9 cellular contexts compared by ENCODE assay signal in the genomic region with DNA sequence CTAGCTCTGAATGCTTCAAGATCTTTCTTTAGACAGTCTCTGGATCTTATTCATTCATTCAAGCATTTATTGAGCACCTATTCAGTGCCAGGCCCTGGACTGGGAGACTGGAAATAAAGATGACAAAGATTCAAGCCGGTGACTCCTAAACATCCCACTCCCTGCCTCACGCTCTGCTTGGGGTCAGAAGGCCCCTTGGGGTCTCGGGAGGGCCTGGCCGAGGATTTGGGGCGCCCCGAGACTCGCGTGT. TPM values are rescaled to one million over a fixed set of nuclear protein-coding genes. Genes with fewer than 3 reads are reported as not detected.
DNase-seq lines count a peak whose midpoint lies in the region; ATAC-seq and TF ChIP-seq lines count a peak whose summit lies in the region.
"Had no signal": no experiment of that assay in that cellular context is flagged by ENCODE, and none has a peak within 500 bp of the region (broad histone marks: within the 10 kb centered on the region; RNA-seq: fewer than 3 reads in every experiment).

No MANE protein-coding gene starts in this region.

- TF ChIP-seq EP300 in transverse colon (IDR thresholded peaks at IDR 0.05; ENCODE audit: low read depth): no peak

- peak overlapping the region; percentile 78 to 86 (median 79) for H3K4me3 Mint-ChIP-seq in brain

- peak overlapping the region in 3 of 5 experiments; percentile 63 to 88 (median 87) for H3K27ac Mint-ChIP-seq in brain

- H3K9me3 ChIP-seq in heart left ventricle (no peaks in the 10 kb centered on the region), mononuclear cell (ENCODE audit: low read depth, low read length) (no peaks in the 10 kb centered on the region), transverse colon (no peaks in the 10 kb centered on the region)

- no peaks in the 10 kb centered on the region for H3K9me3 Mint-ChIP-seq in brain

- 8 to 11% (median 8%) methylated on average over 7 to 8 of the region's 8 CpGs for WGBS in heart left ventricle, 4 donors
- 16% methylated on average over 8 of the region's 8 CpGs; no CpG with 5 or more reads in 1 of the 2 donors for WGBS in transverse colon (ENCODE audit: low coverage in 1 of 2), 2 donors

- H3K27me3 ChIP-seq in heart left ventricle: peaks cover 8 to 52% (median 26%) of the 10 kb centered on the region in 9 donors
- H3K27me3 ChIP-seq in mononuclear cell (ENCODE audit: insufficient read depth, low read length): peaks cover 12% of the 10 kb centered on the region
- H3K27me3 ChIP-seq in transverse colon: peaks cover 48% of the 10 kb centered on the region

- peaks cover 4% of the 10 kb centered on the region for H3K36me3 Mint-ChIP-seq in brain

- H3K27ac ChIP-seq in heart left ventricle (peak overlapping the region in 5 of 12 donors; percentile 26 to 68 (median 64)), transverse colon (no peak overlapping the region)

- H3K36me3 ChIP-seq in heart left ventricle (no peaks in the 10 kb centered on the region), transverse colon (no peaks in the 10 kb centered on the region)

- ATAC-seq in heart left ventricle (no peak), Right ventricle myocardium superior (ENCODE audit: poor library complexity) (no peak), GM18870 (IDR thresholded peaks at IDR 0.05; ENCODE audit: unreplicated experiment) (no peak)

- TF ChIP-seq CTCF in heart left ventricle (IDR thresholded peaks at IDR 0.05) (no peak), brain (conservative IDR thresholded peaks at IDR 0.05) (no peak), transverse colon (IDR thresholded peaks at IDR 0.05) (no peak)

- peaks cover 32% of the 10 kb centered on the region for H3K27me3 Mint-ChIP-seq in brain

- H3K4me3 ChIP-seq in heart left ventricle: peak overlapping the region; percentile 45 to 71 (median 64)
- H3K4me3 ChIP-seq in mononuclear cell (ENCODE audit: low read length): peak overlapping the region; percentile 40
- H3K4me3 ChIP-seq in transverse colon: peak overlapping the region; percentile 3 to 56 (median 34)

- H3K4me1 ChIP-seq in heart left ventricle (peaks cover 0 to 16% (median 6%) of the 10 kb centered on the region in 12 donors), mononuclear cell (ENCODE audit: insufficient read depth, low read length) (peaks cover 60% of the 10 kb centered on the region), transverse colon (peaks cover 0 to 15% (median 12%) of the 10 kb centered on the region in 4 donors)

- H3K4me1 Mint-ChIP-seq in brain: peaks cover 8% of the 10 kb centered on the region

- intact Hi-C loops in heart left ventricle (cut with DNase I) (no loop called here), Right ventricle myocardium superior (cut with DNase I) (no loop called here), transverse colon (cut with DNase I; ENCODE audit: low total_unique reads) (loop anchor here (10.0 kb wide), 1 partner anchor 108 kb away; no protein-coding TSS in a partner anchor)

- TF ChIP-seq POLR2A in heart left ventricle (IDR thresholded peaks at IDR 0.05) (no peak), transverse colon (IDR thresholded peaks at IDR 0.05) (no peak)

- DNase-seq in heart left ventricle (no peak), Right ventricle myocardium superior (no peak), transverse colon (no peak), SK-N-DZ (ENCODE audit: low spot score) (no peak), cortex of kidney (lab: John Stamatoyannopoulos, UW) (no peak)

- in situ Hi-C loops in transverse colon (cut with MboI; ENCODE audit: low pct_ligation_motif_present in 1 of 4, low pct_unique_long_range_greater_than_20kb in 1 of 4, low sequenced_read_pairs in 3 of 4): no loop called here

RNA-seq across cellular contexts. Expression of a gene that starts 0.2 kb away (rescaled TPM):
- total RNA-seq in heart left ventricle: 1 to 10 TPM; 1.2 to 3.2 (median 2.4) TPM
- 1 to 10 TPM in 1 of 2 donors, under 1 TPM in 1; 0.50 to 1.2 TPM for polyA plus RNA-seq in heart left ventricle
- 1.6 TPM for total RNA-seq in Right ventricle myocardium superior
- polyA plus RNA-seq in brain (ENCODE audit: insufficient read depth, low read depth, low replicate concordance): 44.6 TPM
- total RNA-seq in mononuclear cell: 5.2 TPM
- total RNA-seq in transverse colon: 1 to 10 TPM in 3 of 4 donors, under 1 TPM in 1; 1.00 to 4.3 (median 3.0) TPM
- 5.7 and 9.1 TPM in 2 replicates for polyA plus RNA-seq in SK-N-DZ (2014; cell fraction: cytosol; rRNA removed)
- polyA plus RNA-seq in SK-N-DZ (2014; cell fraction: nucleus; rRNA removed): 14.1 and 18.9 TPM in 2 replicates
- total RNA-seq: T-helper 2 cell treated with Interferon-gamma antibody and Interleukin-4, amounts not matched to agents 100 ng/mL and 5 ng/mL, for 36 hours had no signal
